1 cellular context compared by ENCODE assay signal in the genomic region with DNA sequence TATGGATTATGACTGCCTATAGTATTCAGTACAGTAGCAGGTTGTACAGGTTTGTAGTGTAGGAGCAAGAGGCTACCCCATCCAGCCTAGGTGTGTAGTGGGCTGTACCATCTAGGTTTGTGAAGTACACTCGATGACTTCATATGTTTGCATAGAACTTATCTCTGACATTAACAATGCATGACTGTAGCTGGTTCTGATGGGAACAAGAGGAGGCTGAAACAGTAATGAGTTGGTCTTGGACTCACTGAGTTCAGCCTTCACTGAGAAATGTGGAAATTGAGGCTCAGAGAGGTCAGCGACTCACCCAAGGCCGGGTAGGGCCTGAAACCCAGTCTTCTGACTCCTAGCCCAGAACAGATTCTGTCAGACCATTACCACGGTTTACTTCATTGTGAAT.
TF ChIP-seq lines count a peak whose summit lies in the region.

No MANE protein-coding gene starts in this region.

TF ChIP-seq in WTC11, 78 proteins besides CTCF, POLR2A, EP300 and RAD21 (continued from another document):
- TF ChIP-seq, protein P1, sequence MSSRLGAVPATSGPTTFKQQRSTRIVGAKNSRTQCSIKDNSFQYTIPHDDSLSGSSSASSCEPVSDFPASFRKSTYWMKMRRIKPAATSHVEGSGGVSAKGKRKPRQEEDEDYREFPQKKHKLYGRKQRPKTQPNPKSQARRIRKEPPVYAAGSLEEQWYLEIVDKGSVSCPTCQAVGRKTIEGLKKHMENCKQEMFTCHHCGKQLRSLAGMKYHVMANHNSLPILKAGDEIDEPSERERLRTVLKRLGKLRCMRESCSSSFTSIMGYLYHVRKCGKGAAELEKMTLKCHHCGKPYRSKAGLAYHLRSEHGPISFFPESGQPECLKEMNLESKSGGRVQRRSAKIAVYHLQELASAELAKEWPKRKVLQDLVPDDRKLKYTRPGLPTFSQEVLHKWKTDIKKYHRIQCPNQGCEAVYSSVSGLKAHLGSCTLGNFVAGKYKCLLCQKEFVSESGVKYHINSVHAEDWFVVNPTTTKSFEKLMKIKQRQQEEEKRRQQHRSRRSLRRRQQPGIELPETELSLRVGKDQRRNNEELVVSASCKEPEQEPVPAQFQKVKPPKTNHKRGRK (CRISPR knock-in tag; IDR thresholded peaks at IDR 0.05; ENCODE audit: borderline replicate concordance) = no peak
- TF ChIP-seq RORB (CRISPR knock-in tag; IDR thresholded peaks at IDR 0.05) = no peak
- TF ChIP-seq, protein P2, sequence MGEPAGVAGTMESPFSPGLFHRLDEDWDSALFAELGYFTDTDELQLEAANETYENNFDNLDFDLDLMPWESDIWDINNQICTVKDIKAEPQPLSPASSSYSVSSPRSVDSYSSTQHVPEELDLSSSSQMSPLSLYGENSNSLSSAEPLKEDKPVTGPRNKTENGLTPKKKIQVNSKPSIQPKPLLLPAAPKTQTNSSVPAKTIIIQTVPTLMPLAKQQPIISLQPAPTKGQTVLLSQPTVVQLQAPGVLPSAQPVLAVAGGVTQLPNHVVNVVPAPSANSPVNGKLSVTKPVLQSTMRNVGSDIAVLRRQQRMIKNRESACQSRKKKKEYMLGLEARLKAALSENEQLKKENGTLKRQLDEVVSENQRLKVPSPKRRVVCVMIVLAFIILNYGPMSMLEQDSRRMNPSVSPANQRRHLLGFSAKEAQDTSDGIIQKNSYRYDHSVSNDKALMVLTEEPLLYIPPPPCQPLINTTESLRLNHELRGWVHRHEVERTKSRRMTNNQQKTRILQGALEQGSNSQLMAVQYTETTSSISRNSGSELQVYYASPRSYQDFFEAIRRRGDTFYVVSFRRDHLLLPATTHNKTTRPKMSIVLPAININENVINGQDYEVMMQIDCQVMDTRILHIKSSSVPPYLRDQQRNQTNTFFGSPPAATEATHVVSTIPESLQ (CRISPR knock-in tag; IDR thresholded peaks at IDR 0.05) = no peak
